Comparison of ENCODE assay signal across 18 cellular contexts in genomic region chr5:41094871-41095270, GRCh38. TPM values are rescaled to one million over a fixed set of nuclear protein-coding genes. Genes with fewer than 3 reads are reported as not detected.
DNase-seq lines count a peak whose midpoint lies in the region; ATAC-seq and TF ChIP-seq lines count a peak whose summit lies in the region.
"Had no signal": no experiment of that assay in that cellular context is flagged by ENCODE, and none has a peak within 500 bp of the region (broad histone marks: within the 10 kb centered on the region; RNA-seq: fewer than 3 reads in every experiment).

No MANE protein-coding gene starts in this region.

- no peak overlapping the region for H3T11ph ChIP-seq in H9 (ENCODE audit: low read length)

- TF ChIP-seq CTCF in H9 (conservative IDR thresholded peaks at IDR 0.05) (no peak), PC-3 (conservative IDR thresholded peaks at IDR 0.05; ENCODE audit: low read depth, low read length) (no peak), fibroblast of pulmonary artery (IDR thresholded peaks at IDR 0.05; ENCODE audit: low read length, missing control alignments) (no peak)

- no peaks in the 10 kb centered on the region; a peak in 1 of 7 replicates for H3K36me3 Mint-ChIP-seq in H9 (ENCODE audit: insufficient read depth in 1 of 3, low read depth in 3 of 3)

- no peak overlapping the region for H3K9ac ChIP-seq in H9 (ENCODE audit: extremely low read depth, insufficient read length, low read length)
- no peak overlapping the region for H3K9ac ChIP-seq in PC-3 (ENCODE audit: low read length)

- H3K56ac ChIP-seq in H9 (ENCODE audit: insufficient read length, low read depth, low read length): no peak overlapping the region

- H3K36me3 ChIP-seq in PC-3 (ENCODE audit: low read depth, low read length): no peaks in the 10 kb centered on the region
- H3K36me3 ChIP-seq: Peyer's patch had no signal

- no peak overlapping the region for H2BK20ac ChIP-seq in H9 (ENCODE audit: low read depth, low read length, poor library complexity, severe bottlenecking)

- no peak overlapping the region for H3K18ac ChIP-seq in H9 (ENCODE audit: insufficient read length, low read depth, low read length)

- no peaks in the 10 kb centered on the region for H3K79me1 ChIP-seq in H9 (ENCODE audit: insufficient read depth, low read depth, low read length, poor library complexity, severe bottlenecking)

- no peaks in the 10 kb centered on the region for H3K27me3 Mint-ChIP-seq in H9 (ENCODE audit: low read depth)
- H3K27me3 Mint-ChIP-seq: stimulated activated naive CD8-positive, alpha-beta T cell treated with anti-CD3 and anti-CD28 coated beads, Interleukin-15, Interleukin-2, amounts not matched to agents 100 ng/mL and 50 ng/mL, for 24 hours had no signal

- DNase-seq in A172 (ENCODE audit: low spot score): peak; percentile 35
- DNase-seq in H9: no peak
- DNase-seq in PC-3: peak; percentile 66
- DNase-seq in fibroblast of pulmonary artery (ENCODE audit: low read depth): peak; percentile 58
- no peak for DNase-seq in UCSD-AML1 (lab: John Stamatoyannopoulos, UW; ENCODE audit: unreplicated experiment)
- no peak for DNase-seq in NCI-H2029 treated with DMSO at 0.1 percent for 48 hours (lab: John Stamatoyannopoulos, UW)
- no peak for DNase-seq in G401 (ENCODE audit: low spot score)
- DNase-seq: activated effector memory CD4-positive, alpha-beta T cell treated with Interleukin-2 at 50 U/mL for 16 hours; GF-D8; MV-4-11; Peyer's patch had no signal

- ATAC-seq in PC-3 (peak; percentile 69), HG02852 (IDR thresholded peaks at IDR 0.05; ENCODE audit: unreplicated experiment) (no peak)

- H3F3A ChIP-seq in PC-3 (ENCODE audit: low read length, unreplicated experiment): peaks cover 10% of the 10 kb centered on the region

- no peak overlapping the region for H3K4me3 Mint-ChIP-seq in H9
- H3K4me3 Mint-ChIP-seq: stimulated activated naive CD8-positive, alpha-beta T cell treated with anti-CD3 and anti-CD28 coated beads, Interleukin-15, Interleukin-2, amounts not matched to agents 100 ng/mL and 50 ng/mL, for 24 hours; T-helper 1 cell treated with Interleukin-12 subunit alpha and Interleukin-12 subunit beta and Interleukin-4 antibody, amounts not matched to agents 30 μg/mL and 1 μg/mL, for 36 hours had no signal

- H4K20me1 ChIP-seq in H9 (ENCODE audit: control insufficient read depth, insufficient read depth, insufficient read length) (no peaks in the 10 kb centered on the region), PC-3 (ENCODE audit: low read length) (no peaks in the 10 kb centered on the region)

- peak overlapping the region; percentile 93 for H2AFZ ChIP-seq in H9 (ENCODE audit: low read length)
- H2AFZ ChIP-seq in PC-3 (ENCODE audit: low read length): no peak overlapping the region

- no peak overlapping the region for H3K4me3 ChIP-seq in PC-3 (ENCODE audit: low read length)
- no peak overlapping the region for H3K4me3 ChIP-seq in fibroblast of pulmonary artery (replicated peaks; ENCODE audit: low read depth, low read length)
- H3K4me3 ChIP-seq: Peyer's patch, smooth muscle cell had no signal

- no peaks in the 10 kb centered on the region for H3K9me2 ChIP-seq in PC-3 (replicated peaks; ENCODE audit: low read length)

- peaks cover 0 to 3% of the 10 kb centered on the region in 2 experiments; a peak in 2 of 5 replicates for H3K9me3 Mint-ChIP-seq in H9
- H3K9me3 Mint-ChIP-seq: stimulated activated naive CD8-positive, alpha-beta T cell treated with anti-CD3 and anti-CD28 coated beads, Interleukin-15, Interleukin-2, amounts not matched to agents 100 ng/mL and 50 ng/mL, for 24 hours; T-helper 1 cell treated with Interleukin-12 subunit alpha and Interleukin-12 subunit beta and Interleukin-4 antibody, amounts not matched to agents 30 μg/mL and 1 μg/mL, for 36 hours had no signal

- peaks cover 2% of the 10 kb centered on the region; the same call in 1 of the 2 replicates for H3K4me1 ChIP-seq in H9 (ENCODE audit: insufficient read depth, low read length)
- H3K4me1 ChIP-seq in PC-3 (ENCODE audit: insufficient read depth, low read length): peaks cover 19% of the 10 kb centered on the region
- H3K4me1 ChIP-seq: Peyer's patch had no signal

- no peak overlapping the region for H2BK5ac ChIP-seq in H9 (ENCODE audit: insufficient read length, low read length)

- intact Hi-C loops in PC-3 (cut with micrococcal nuclease): no loop called here

- H3K79me2 ChIP-seq in H9 (ENCODE audit: insufficient read depth, low read length) (no peaks in the 10 kb centered on the region), PC-3 (ENCODE audit: low read length) (no peaks in the 10 kb centered on the region)

- H3K4me2 ChIP-seq in H9 (ENCODE audit: insufficient read depth, insufficient read length, low read length) (no peak overlapping the region), PC-3 (ENCODE audit: low read length) (peak overlapping the region; percentile 27)
- H3K4me2 ChIP-seq: smooth muscle cell had no signal

- no peak overlapping the region for H3K27ac Mint-ChIP-seq in H9
- H3K27ac Mint-ChIP-seq: stimulated activated naive CD8-positive, alpha-beta T cell treated with anti-CD3 and anti-CD28 coated beads, Interleukin-15, Interleukin-2, amounts not matched to agents 100 ng/mL and 50 ng/mL, for 24 hours; T-helper 1 cell treated with Interleukin-12 subunit alpha and Interleukin-12 subunit beta and Interleukin-4 antibody, amounts not matched to agents 30 μg/mL and 1 μg/mL, for 36 hours had no signal

- no peak overlapping the region for H3K14ac ChIP-seq in H9 (ENCODE audit: insufficient read depth, low read length)

- no TSS peak for BruUV-seq in PC-3 (replicated peaks; lab: Mats Ljungman, UMichigan)

- H3K9me3 ChIP-seq in H9 (ENCODE audit: control insufficient read depth, low read depth, low read length) (no peaks in the 10 kb centered on the region), PC-3 (ENCODE audit: low read length) (no peaks in the 10 kb centered on the region)
- H3K9me3 ChIP-seq: Peyer's patch had no signal

- no peak overlapping the region for H2BK120ac ChIP-seq in H9 (ENCODE audit: low read depth, low read length, poor library complexity, severe bottlenecking)

- POLR2A ChIA-PET in PC-3 (lab: Charles Lee; ENCODE audit: unreplicated experiment): interaction anchor here (0.5 kb wide), 1 partner anchor 189 kb away, joined by 3 read pairs; no protein-coding TSS in a partner anchor

- H3K4ac ChIP-seq in H9 (ENCODE audit: low read depth, low read length): no peak overlapping the region

- H3K23me2 ChIP-seq in H9 (ENCODE audit: insufficient read length, low read depth, low read length, poor library complexity, severe bottlenecking): no peaks in the 10 kb centered on the region

- H2BK12ac ChIP-seq in H9 (ENCODE audit: insufficient read length, low read depth, low read length): no peak overlapping the region

- in situ Hi-C loops in G401 (cut with HindIII; ENCODE audit: low sequenced_read_pairs): no loop called here

- no CpG with 5 or more reads among the region's 2 CpGs for WGBS in H9 (ENCODE audit: extremely low coverage, insufficient read length, low lambda C conversion rate)

- CTCF ChIA-PET in PC-3 (lab: Charles Lee): no interaction called here

- H2AK5ac ChIP-seq in H9 (ENCODE audit: insufficient read length, low read length): no peak overlapping the region

- no peak overlapping the region for H4K91ac ChIP-seq in H9 (ENCODE audit: insufficient read length, low read depth, low read length)

- H4K8ac ChIP-seq in H9 (replicated peaks; ENCODE audit: insufficient read length, low read depth, low read length): peak overlapping the region; percentile 96

- H3K27ac ChIP-seq in H9 (ENCODE audit: insufficient read length, low read depth, low read length) (no peak overlapping the region), PC-3 (ENCODE audit: low read length) (peak overlapping the region; percentile 23)
- H3K27ac ChIP-seq: Peyer's patch had no signal

- H4K5ac ChIP-seq in H9 (ENCODE audit: insufficient read length, low read depth, low read length): no peak overlapping the region

- H2BK15ac ChIP-seq in H9 (ENCODE audit: low read depth, low read length): no peak overlapping the region

- H3K27me3 ChIP-seq in H9 (ENCODE audit: insufficient read depth, low read length) (no peaks in the 10 kb centered on the region), PC-3 (ENCODE audit: low read length) (no peaks in the 10 kb centered on the region)
- H3K27me3 ChIP-seq: Peyer's patch had no signal

- no peak overlapping the region for H3K23ac ChIP-seq in H9 (ENCODE audit: insufficient read length, low read depth, low read length)

- H3K4me1 Mint-ChIP-seq in H9: no peaks in the 10 kb centered on the region

RNA-seq across cellular contexts. Expression of gene MROH2B, which starts 23.7 kb away (rescaled TPM):
- not detected in 2 replicates for total RNA-seq in A172 (2014; rRNA removed; shearing (Covaris generic))
- total RNA-seq in H9 (2021) (not detected in 2 replicates), PC-3 (2014; rRNA removed) (0.04 TPM in 1 of 2 replicates, not detected in the other)
- not detected in 2 replicates for total RNA-seq in G401 (2014; rRNA removed; shearing (Covaris generic))
- total RNA-seq: mucosa of gallbladder, osteocyte, Peyer's patch, smooth muscle cell, urinary bladder had no signal

Comparison
In these comparisons a context has a peak if more than half of its experiments do, and no peak if none do; other contexts are left out.
1. DNase-seq: peak in A172 (single experiment), PC-3 (single experiment) and fibroblast of pulmonary artery (single experiment); none in H9 (single experiment), UCSD-AML1 (single experiment), NCI-H2029 treated with DMSO at 0.1 percent for 48 hours (single experiment) and G401 (single experiment).